ENCODE assay signal across 19 cellular contexts in genomic region chr6:82045965-82046756, GRCh38.
A peak's percentile ranks its signal among the peaks of the same experiment; 100 is the strongest.
DNase-seq lines count a peak whose midpoint lies in the region; TF ChIP-seq lines count a peak whose summit lies in the region.
"Had no signal": no experiment of that assay in that cellular context is flagged by ENCODE, and none has a peak within 500 bp of the region (broad histone marks: within the 10 kb centered on the region; RNA-seq: fewer than 3 reads in every experiment).

No MANE protein-coding gene starts in this region.

- TF ChIP-seq CTCF in fibroblast of pulmonary artery (IDR thresholded peaks at IDR 0.05; ENCODE audit: low read length, missing control alignments) = no peak

- no peak overlapping the region for H3K4me3 ChIP-seq in fibroblast of pulmonary artery (replicated peaks; ENCODE audit: low read depth, low read length)
- H3K4me3 ChIP-seq: cardiac muscle cell, PC-9 had no signal

- peak; percentile 60 for DNase-seq in GM03348 (ENCODE audit: low spot score)
- peak; percentile 97 for DNase-seq in RPMI7951 (ENCODE audit: low read depth)
- peak; percentile 65 for DNase-seq in fibroblast of pulmonary artery (ENCODE audit: low read depth)
- peak; percentile 91 for DNase-seq in stromal cell of bone marrow (ENCODE audit: low read depth)
- DNase-seq in NCI-H2196 treated with DMSO at 0.1 percent for 48 hours (lab: John Stamatoyannopoulos, UW; ENCODE audit: unreplicated experiment) = no peak
- no peak for DNase-seq in stimulated activated CD4-positive, alpha-beta T cell treated with anti-CD3 and anti-CD28 coated beads, Interleukin-2, amount 100 ng/mL, for 24 hours
- DNase-seq in NCI-H146 (lab: John Stamatoyannopoulos, UW) = no peak
- DNase-seq: activated B cell treated with CpG ODN at 0.5 μM for 24 hours; activated gamma-delta T cell treated with Interleukin-2 at 50 U/mL for 16 hours; CD8-positive, alpha-beta T cell; effector memory CD8-positive, alpha-beta T cell; H7; head of caudate nucleus; kidney; NCI-H187 treated with DMSO at 0.1 percent for 48 hours; NCI-H524 treated with DMSO at 0.1 percent for 48 hours; PC-9; posterior cingulate gyrus had no signal

Comparison
In these comparisons a context has a peak if more than half of its experiments do, and no peak if none do; other contexts are left out.
1. DNase-seq: peak in GM03348 (single experiment), RPMI7951 (single experiment), fibroblast of pulmonary artery (single experiment) and stromal cell of bone marrow (single experiment); none in NCI-H2196 treated with DMSO at 0.1 percent for 48 hours (single experiment), stimulated activated CD4-positive, alpha-beta T cell treated with anti-CD3 and anti-CD28 coated beads, Interleukin-2, amount 100 ng/mL, for 24 hours (0 of 2) and NCI-H146 (single experiment).